ENCODE assay signal across 1 cellular context in genomic region chr12:109477963-109478315, GRCh38.
TF ChIP-seq lines count a peak whose summit lies in the region.

No MANE protein-coding gene starts in this region.

TF ChIP-seq in endothelial cell of umbilical vein, 7 proteins besides CTCF, POLR2A, EP300 and RAD21 (continued from another document):
- TF ChIP-seq MYC (IDR thresholded peaks at IDR 0.05; ENCODE audit: low read depth, low read length), result no peak
- TF ChIP-seq POLR2AphosphoS5 (IDR thresholded peaks at IDR 0.05; ENCODE audit: insufficient read depth, low read depth, low read length), result no peak
- TF ChIP-seq GATA2 (IDR thresholded peaks at IDR 0.05; ENCODE audit: insufficient read depth, insufficient read length, low read depth, low read length), result no peak
- TF ChIP-seq, protein P1, sequence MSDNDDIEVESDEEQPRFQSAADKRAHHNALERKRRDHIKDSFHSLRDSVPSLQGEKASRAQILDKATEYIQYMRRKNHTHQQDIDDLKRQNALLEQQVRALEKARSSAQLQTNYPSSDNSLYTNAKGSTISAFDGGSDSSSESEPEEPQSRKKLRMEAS (IDR thresholded peaks at IDR 0.05; ENCODE audit: insufficient read depth, insufficient read length), result no peak
